9 cellular contexts compared by ENCODE assay signal in the genomic region with DNA sequence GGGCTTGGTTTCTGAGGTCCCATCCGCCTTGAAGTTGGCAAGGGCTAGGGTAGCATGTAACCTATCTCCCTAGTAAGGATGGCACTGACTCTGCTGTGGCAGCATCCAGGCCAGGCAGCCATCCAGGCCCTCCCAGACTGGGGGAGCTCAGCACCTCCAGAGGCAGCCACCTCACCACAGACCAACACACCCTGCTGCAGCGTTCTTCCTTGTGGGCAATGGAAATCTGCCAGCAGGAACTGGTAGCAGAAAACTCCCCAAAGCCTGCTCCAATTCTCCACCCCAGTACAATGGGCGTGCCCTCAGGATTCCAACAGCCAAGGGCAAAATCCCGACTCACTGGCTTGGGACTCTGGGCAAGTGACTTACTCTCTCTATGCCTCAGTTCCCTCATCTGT. TPM values are rescaled to one million over a fixed set of nuclear protein-coding genes. Genes with fewer than 3 reads are reported as not detected.
DNase-seq lines count a peak whose midpoint lies in the region; ATAC-seq, FAIRE-seq and TF ChIP-seq lines count a peak whose summit lies in the region.
"Had no signal": no experiment of that assay in that cellular context is flagged by ENCODE, and none has a peak within 500 bp of the region (broad histone marks: within the 10 kb centered on the region; RNA-seq: fewer than 3 reads in every experiment).

No MANE protein-coding gene starts in this region.

- FAIRE-seq in H54 (lab: Jason Lieb, UNC) (peak; percentile 94), D721Med (lab: Jason Lieb, UNC) (no peak)

- no peaks in the 10 kb centered on the region for H3F3A ChIP-seq in SK-N-SH (replicated peaks; ENCODE audit: insufficient read depth)

- no peaks in the 10 kb centered on the region for H3K9me3 ChIP-seq in SK-N-SH
- no peaks in the 10 kb centered on the region for H3K9me3 ChIP-seq in spleen

- H3K4me2 ChIP-seq in SK-N-SH = 0 out of 2 replicates have a peak overlapping the region, but pooled peaks have one; percentile 6

- TF ChIP-seq RAD21 in SK-N-SH (IDR thresholded peaks at IDR 0.05; ENCODE audit: low read length) = no peak

- H3K27me3 ChIP-seq in SK-N-SH (ENCODE audit: insufficient read depth) (no peaks in the 10 kb centered on the region), foreskin keratinocyte (no peaks in the 10 kb centered on the region), spleen (replicated peaks in 1 of 7) (peaks cover 0 to 8% (median 0%) of the 10 kb centered on the region in 7 donors)

- H3K27ac Mint-ChIP-seq in stimulated activated effector memory CD8-positive, alpha-beta T cell treated with anti-CD3 and anti-CD28 coated beads, Interleukin-12 subunit alpha, Interleukin-12 subunit beta, amount 100 ng/mL, for 72 hours = peak overlapping the region; percentile 20
- H3K27ac Mint-ChIP-seq: activated naive CD4-positive, alpha-beta T cell treated with anti-CD3 and anti-CD28 coated beads, Interleukin-2, amount 50 U/mL, for 24 hours had no signal

- no peaks in the 10 kb centered on the region for H3K9me3 Mint-ChIP-seq in stimulated activated effector memory CD8-positive, alpha-beta T cell treated with anti-CD3 and anti-CD28 coated beads, Interleukin-12 subunit alpha, Interleukin-12 subunit beta, amount 100 ng/mL, for 72 hours
- H3K9me3 Mint-ChIP-seq: activated naive CD4-positive, alpha-beta T cell treated with anti-CD3 and anti-CD28 coated beads, Interleukin-2, amount 50 U/mL, for 24 hours had no signal

- WGBS in SK-N-SH (ENCODE audit: low lambda C conversion rate) = 63% methylated on average over 2 of the region's 4 CpGs
- 32 to 52% (median 34%) methylated on average over 2 to 4 of the region's 4 CpGs for WGBS in spleen, 5 donors

- H3K9me2 ChIP-seq in SK-N-SH = no peaks in the 10 kb centered on the region

- POLR2A ChIA-PET in SK-N-SH (lab: Yijun Ruan, JAX) = no interaction called here

- peaks cover 75% of the 10 kb centered on the region for H4K20me1 ChIP-seq in SK-N-SH (ENCODE audit: insufficient read depth)

- H2AFZ ChIP-seq in SK-N-SH (ENCODE audit: low read depth) = no peak overlapping the region

- DNase-seq in H54 (ENCODE audit: insufficient read length, low spot score) (peak; percentile 89), SK-N-SH (no peak), foreskin keratinocyte (peak; percentile 84 to 92), spleen (no peak), midbrain (lab: John Stamatoyannopoulos, UW) (no peak), D721Med (ENCODE audit: insufficient read length, low spot score) (no peak), NCI-H2081 treated with DMSO at 0.1 percent for 48 hours (lab: John Stamatoyannopoulos, UW) (no peak)
- DNase-seq in stimulated activated effector memory CD8-positive, alpha-beta T cell treated with anti-CD3 and anti-CD28 coated beads, Interleukin-12 subunit alpha, Interleukin-12 subunit beta, amount 100 ng/mL, for 72 hours (ENCODE audit: low spot score in 2 of 2) = no peak

- intact Hi-C loops in spleen (cut with DNase I; ENCODE audit: low total_unique reads) = no loop called here

- TF ChIP-seq EP300 in SK-N-SH (IDR thresholded peaks at IDR 0.05; ENCODE audit: borderline replicate concordance in 1 of 2, low read depth in 1 of 2, low read length in 1 of 2) = no peak

- CTCF ChIA-PET in SK-N-SH (lab: Yijun Ruan, JAX) = interaction anchor here (0.9 to 1.1 kb wide), 2 partner anchors 14 to 23 kb away, joined by 3 read pairs; no protein-coding TSS in a partner anchor

- H3K36me3 Mint-ChIP-seq in stimulated activated effector memory CD8-positive, alpha-beta T cell treated with anti-CD3 and anti-CD28 coated beads, Interleukin-12 subunit alpha, Interleukin-12 subunit beta, amount 100 ng/mL, for 72 hours = no peaks in the 10 kb centered on the region
- H3K36me3 Mint-ChIP-seq: activated naive CD4-positive, alpha-beta T cell treated with anti-CD3 and anti-CD28 coated beads, Interleukin-2, amount 50 U/mL, for 24 hours had no signal

- peaks cover 7 to 45% of the 10 kb centered on the region in 2 experiments; a peak in 3 of 4 replicates for H3K4me1 ChIP-seq in SK-N-SH (ENCODE audit: control insufficient read depth in 1 of 2, insufficient read depth in 2 of 2, low read depth in 1 of 2, low read length in 1 of 2)
- peaks cover 42% of the 10 kb centered on the region for H3K4me1 ChIP-seq in foreskin keratinocyte
- peaks cover 0 to 16% (median 6%) of the 10 kb centered on the region in 6 donors for H3K4me1 ChIP-seq in spleen

- TF ChIP-seq POLR2A in H54 (IDR thresholded peaks at IDR 0.05; ENCODE audit: low read depth, low read length) = no peak
- no peak for TF ChIP-seq POLR2A in spleen (IDR thresholded peaks at IDR 0.05)

- H3K36me3 ChIP-seq in SK-N-SH (replicated peaks in 1 of 2; ENCODE audit: control insufficient read depth in 1 of 2, insufficient read depth in 2 of 2, low read length in 1 of 2) = no peaks in the 10 kb centered on the region
- no peaks in the 10 kb centered on the region for H3K36me3 ChIP-seq in spleen

- peaks cover 30% of the 10 kb centered on the region for H3K4me1 Mint-ChIP-seq in stimulated activated effector memory CD8-positive, alpha-beta T cell treated with anti-CD3 and anti-CD28 coated beads, Interleukin-12 subunit alpha, Interleukin-12 subunit beta, amount 100 ng/mL, for 72 hours
- H3K4me1 Mint-ChIP-seq: activated naive CD4-positive, alpha-beta T cell treated with anti-CD3 and anti-CD28 coated beads, Interleukin-2, amount 50 U/mL, for 24 hours had no signal

- TF ChIP-seq CTCF in SK-N-SH (IDR thresholded peaks at IDR 0.05) = no peak
- TF ChIP-seq CTCF in foreskin keratinocyte (conservative IDR thresholded peaks at IDR 0.05) = no peak
- TF ChIP-seq CTCF in spleen (IDR thresholded peaks at IDR 0.05 in 8 of 11, conservative IDR thresholded peaks at IDR 0.05 in 3 of 11) = no peak
- TF ChIP-seq CTCF in D721Med (IDR thresholded peaks at IDR 0.05; ENCODE audit: insufficient read depth, missing control alignments) = no peak

- no peak overlapping the region for H3K4me3 Mint-ChIP-seq in stimulated activated effector memory CD8-positive, alpha-beta T cell treated with anti-CD3 and anti-CD28 coated beads, Interleukin-12 subunit alpha, Interleukin-12 subunit beta, amount 100 ng/mL, for 72 hours
- H3K4me3 Mint-ChIP-seq: activated naive CD4-positive, alpha-beta T cell treated with anti-CD3 and anti-CD28 coated beads, Interleukin-2, amount 50 U/mL, for 24 hours had no signal

- H3K4me3 ChIP-seq in SK-N-SH (ENCODE audit: low read depth in 2 of 2, low read length in 1 of 2) (no peak overlapping the region), spleen (no peak overlapping the region)

- H3K27ac ChIP-seq in SK-N-SH (ENCODE audit: low read depth in 2 of 2, low read length in 1 of 2) (peak overlapping the region in 1 of 2 experiments; percentile 86; a peak in 2 of 4 replicates), foreskin keratinocyte (peak overlapping the region; percentile 50), spleen (no peak overlapping the region)

- peak; percentile 74 for ATAC-seq in foreskin keratinocyte
- ATAC-seq in stimulated activated effector memory CD8-positive, alpha-beta T cell treated with anti-CD3 and anti-CD28 coated beads, Interleukin-12 subunit alpha, Interleukin-12 subunit beta, amount 100 ng/mL, for 72 hours = no peak

- H3K79me2 ChIP-seq in SK-N-SH (ENCODE audit: insufficient read depth) = peaks cover 100% of the 10 kb centered on the region

- no peak overlapping the region for H3K9ac ChIP-seq in SK-N-SH

TF ChIP-seq in SK-N-SH, 30 proteins besides CTCF, POLR2A, EP300 and RAD21:
- TF ChIP-seq CHD2 (IDR thresholded peaks at IDR 0.05; ENCODE audit: low read length, partially characterized antibody) = no peak
- 0 out of 2 replicates have a peak, but pooled peaks have one; percentile 22 for TF ChIP-seq POLR2AphosphoS5 (IDR thresholded peaks at IDR 0.05; ENCODE audit: low read depth, low read length)
- peak; percentile 55; the same call in 1 of the 2 replicates for TF ChIP-seq NFIC (IDR thresholded peaks at IDR 0.05; ENCODE audit: borderline replicate concordance)

RNA-seq across cellular contexts. Expression of a gene that starts 27.5 kb away (rescaled TPM):
- polyA plus RNA-seq in SK-N-SH (2012; rRNA removed) (15.3 and 31.3 TPM in 2 replicates), foreskin keratinocyte (25.1 and 29.0 TPM in 2 replicates), spleen (1 to 10 TPM; 2.0 to 2.4 (median 2.3) TPM)
- 17.4 and 24.5 TPM in 2 replicates for polyA plus RNA-seq in SK-N-SH (2012; cell fraction: cytosol; rRNA removed)
- polyA plus RNA-seq in SK-N-SH (2012; cell fraction: nucleus; rRNA removed) = 61.3 and 63.0 TPM in 2 replicates
- total RNA-seq in foreskin keratinocyte (66.7 and 74.8 TPM in 2 replicates), spleen (10 to 100 TPM in 4 of 7 donors, 1 to 10 TPM in 3; 6.7 to 14.4 (median 10.4) TPM)

Comparison
In these comparisons a context has a peak if more than half of its experiments do, and no peak if none do; other contexts are left out.
1. DNase-seq: peak in H54 (single experiment) and foreskin keratinocyte (2 of 2); none in SK-N-SH (single experiment), stimulated activated effector memory CD8-positive, alpha-beta T cell treated with anti-CD3 and anti-CD28 coated beads, Interleukin-12 subunit alpha, Interleukin-12 subunit beta, amount 100 ng/mL, for 72 hours (0 of 2), spleen (single experiment), midbrain (single experiment), D721Med (single experiment) and NCI-H2081 treated with DMSO at 0.1 percent for 48 hours (single experiment).